Comparison of ENCODE assay signal across 1 cellular context in genomic region chr5:97417977-97418376, GRCh38.
TF ChIP-seq lines count a peak whose summit lies in the region.

No MANE protein-coding gene starts in this region.

TF ChIP-seq in GM23338, 12 proteins besides CTCF, POLR2A, EP300 and RAD21 (continued from another document):
- TF ChIP-seq, protein P1, sequence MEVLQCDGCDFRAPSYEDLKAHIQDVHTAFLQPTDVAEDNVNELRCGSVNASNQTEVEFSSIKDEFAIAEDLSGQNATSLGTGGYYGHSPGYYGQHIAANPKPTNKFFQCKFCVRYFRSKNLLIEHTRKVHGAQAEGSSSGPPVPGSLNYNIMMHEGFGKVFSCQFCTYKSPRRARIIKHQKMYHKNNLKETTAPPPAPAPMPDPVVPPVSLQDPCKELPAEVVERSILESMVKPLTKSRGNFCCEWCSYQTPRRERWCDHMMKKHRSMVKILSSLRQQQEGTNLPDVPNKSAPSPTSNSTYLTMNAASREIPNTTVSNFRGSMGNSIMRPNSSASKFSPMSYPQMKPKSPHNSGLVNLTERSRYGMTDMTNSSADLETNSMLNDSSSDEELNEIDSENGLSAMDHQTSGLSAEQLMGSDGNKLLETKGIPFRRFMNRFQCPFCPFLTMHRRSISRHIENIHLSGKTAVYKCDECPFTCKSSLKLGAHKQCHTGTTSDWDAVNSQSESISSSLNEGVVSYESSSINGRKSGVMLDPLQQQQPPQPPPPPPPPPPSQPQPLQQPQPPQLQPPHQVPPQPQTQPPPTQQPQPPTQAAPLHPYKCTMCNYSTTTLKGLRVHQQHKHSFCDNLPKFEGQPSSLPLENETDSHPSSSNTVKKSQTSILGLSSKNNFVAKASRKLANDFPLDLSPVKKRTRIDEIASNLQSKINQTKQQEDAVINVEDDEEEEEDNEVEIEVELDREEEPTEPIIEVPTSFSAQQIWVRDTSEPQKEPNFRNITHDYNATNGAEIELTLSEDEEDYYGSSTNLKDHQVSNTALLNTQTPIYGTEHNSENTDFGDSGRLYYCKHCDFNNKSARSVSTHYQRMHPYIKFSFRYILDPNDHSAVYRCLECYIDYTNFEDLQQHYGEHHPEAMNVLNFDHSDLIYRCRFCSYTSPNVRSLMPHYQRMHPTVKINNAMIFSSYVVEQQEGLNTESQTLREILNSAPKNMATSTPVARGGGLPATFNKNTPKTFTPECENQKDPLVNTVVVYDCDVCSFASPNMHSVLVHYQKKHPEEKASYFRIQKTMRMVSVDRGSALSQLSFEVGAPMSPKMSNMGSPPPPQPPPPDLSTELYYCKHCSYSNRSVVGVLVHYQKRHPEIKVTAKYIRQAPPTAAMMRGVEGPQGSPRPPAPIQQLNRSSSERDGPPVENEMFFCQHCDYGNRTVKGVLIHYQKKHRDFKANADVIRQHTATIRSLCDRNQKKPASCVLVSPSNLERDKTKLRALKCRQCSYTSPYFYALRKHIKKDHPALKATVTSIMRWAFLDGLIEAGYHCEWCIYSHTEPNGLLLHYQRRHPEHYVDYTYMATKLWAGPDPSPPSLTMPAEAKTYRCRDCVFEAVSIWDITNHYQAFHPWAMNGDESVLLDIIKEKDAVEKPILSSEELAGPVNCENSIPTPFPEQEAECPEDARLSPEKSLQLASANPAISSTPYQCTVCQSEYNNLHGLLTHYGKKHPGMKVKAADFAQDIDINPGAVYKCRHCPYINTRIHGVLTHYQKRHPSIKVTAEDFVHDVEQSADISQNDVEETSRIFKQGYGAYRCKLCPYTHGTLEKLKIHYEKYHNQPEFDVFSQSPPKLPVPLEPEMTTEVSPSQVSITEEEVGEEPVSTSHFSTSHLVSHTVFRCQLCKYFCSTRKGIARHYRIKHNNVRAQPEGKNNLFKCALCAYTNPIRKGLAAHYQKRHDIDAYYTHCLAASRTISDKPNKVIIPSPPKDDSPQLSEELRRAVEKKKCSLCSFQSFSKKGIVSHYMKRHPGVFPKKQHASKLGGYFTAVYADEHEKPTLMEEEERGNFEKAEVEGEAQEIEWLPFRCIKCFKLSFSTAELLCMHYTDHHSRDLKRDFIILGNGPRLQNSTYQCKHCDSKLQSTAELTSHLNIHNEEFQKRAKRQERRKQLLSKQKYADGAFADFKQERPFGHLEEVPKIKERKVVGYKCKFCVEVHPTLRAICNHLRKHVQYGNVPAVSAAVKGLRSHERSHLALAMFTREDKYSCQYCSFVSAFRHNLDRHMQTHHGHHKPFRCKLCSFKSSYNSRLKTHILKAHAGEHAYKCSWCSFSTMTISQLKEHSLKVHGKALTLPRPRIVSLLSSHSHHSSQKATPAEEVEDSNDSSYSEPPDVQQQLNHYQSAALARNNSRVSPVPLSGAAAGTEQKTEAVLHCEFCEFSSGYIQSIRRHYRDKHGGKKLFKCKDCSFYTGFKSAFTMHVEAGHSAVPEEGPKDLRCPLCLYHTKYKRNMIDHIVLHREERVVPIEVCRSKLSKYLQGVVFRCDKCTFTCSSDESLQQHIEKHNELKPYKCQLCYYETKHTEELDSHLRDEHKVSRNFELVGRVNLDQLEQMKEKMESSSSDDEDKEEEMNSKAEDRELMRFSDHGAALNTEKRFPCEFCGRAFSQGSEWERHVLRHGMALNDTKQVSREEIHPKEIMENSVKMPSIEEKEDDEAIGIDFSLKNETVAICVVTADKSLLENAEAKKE (CRISPR knock-in tag; IDR thresholded peaks at IDR 0.05), result no peak
- TF ChIP-seq CREB1 (CRISPR knock-in tag; IDR thresholded peaks at IDR 0.05; ENCODE audit: low read depth), result no peak
- no peak for TF ChIP-seq EZH2phosphoT487 (IDR thresholded peaks at IDR 0.05; ENCODE audit: unreplicated experiment)
- TF ChIP-seq ZNF331 (CRISPR knock-in tag; IDR thresholded peaks at IDR 0.05; ENCODE audit: low read depth), result no peak
